2 cellular contexts compared by ENCODE assay signal in the genomic region with DNA sequence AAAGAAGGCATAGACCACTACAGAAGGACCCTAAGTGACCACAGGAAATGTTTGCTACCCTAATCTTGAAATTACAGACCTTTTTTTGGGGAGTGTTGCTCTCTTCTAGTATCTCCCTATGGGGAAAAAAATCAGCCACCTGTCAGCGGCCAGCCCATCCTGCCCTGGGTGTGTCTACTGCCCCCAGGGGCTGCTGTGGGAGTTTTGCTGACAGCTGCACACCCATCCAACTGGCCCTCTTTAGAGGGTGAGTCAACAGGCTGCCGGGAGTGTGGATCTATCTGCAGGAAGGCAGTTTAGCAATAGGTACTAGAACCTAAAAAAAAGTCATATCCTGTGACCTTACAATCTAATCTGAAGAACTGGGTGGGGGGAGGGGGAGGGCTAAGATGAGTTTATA.
TF ChIP-seq lines count a peak whose summit lies in the region.

No MANE protein-coding gene starts in this region.

TF ChIP-seq in SK-N-SH treated with all-trans-retinoic acid at 6 μM for 48 hours, 23 proteins besides CTCF, POLR2A, EP300 and RAD21 (continued from another document):
- TF ChIP-seq POU6F1 (CRISPR knock-in tag; IDR thresholded peaks at IDR 0.05; ENCODE audit: borderline replicate concordance, low read depth) (no peak), GLIS3 (CRISPR knock-in tag; IDR thresholded peaks at IDR 0.05) (no peak), ZC3H10 (CRISPR knock-in tag; IDR thresholded peaks at IDR 0.05) (no peak), PATZ1 (CRISPR knock-in tag; IDR thresholded peaks at IDR 0.05; ENCODE audit: borderline replicate concordance) (no peak), BACH2 (CRISPR knock-in tag; IDR thresholded peaks at IDR 0.05; ENCODE audit: borderline replicate concordance) (no peak), CSDC2 (CRISPR knock-in tag; IDR thresholded peaks at IDR 0.05) (no peak), ARNTL (CRISPR knock-in tag; IDR thresholded peaks at IDR 0.05; ENCODE audit: borderline replicate concordance, low read depth) (no peak)
TF ChIP-seq in SK-N-SH treated with all-trans-retinoic acid at 6 μM for 48 hours: peak in this region for 0.

TF ChIP-seq in SK-N-SH, 30 proteins besides CTCF, POLR2A, EP300 and RAD21 (continued from another document):
- TF ChIP-seq, protein P1, sequence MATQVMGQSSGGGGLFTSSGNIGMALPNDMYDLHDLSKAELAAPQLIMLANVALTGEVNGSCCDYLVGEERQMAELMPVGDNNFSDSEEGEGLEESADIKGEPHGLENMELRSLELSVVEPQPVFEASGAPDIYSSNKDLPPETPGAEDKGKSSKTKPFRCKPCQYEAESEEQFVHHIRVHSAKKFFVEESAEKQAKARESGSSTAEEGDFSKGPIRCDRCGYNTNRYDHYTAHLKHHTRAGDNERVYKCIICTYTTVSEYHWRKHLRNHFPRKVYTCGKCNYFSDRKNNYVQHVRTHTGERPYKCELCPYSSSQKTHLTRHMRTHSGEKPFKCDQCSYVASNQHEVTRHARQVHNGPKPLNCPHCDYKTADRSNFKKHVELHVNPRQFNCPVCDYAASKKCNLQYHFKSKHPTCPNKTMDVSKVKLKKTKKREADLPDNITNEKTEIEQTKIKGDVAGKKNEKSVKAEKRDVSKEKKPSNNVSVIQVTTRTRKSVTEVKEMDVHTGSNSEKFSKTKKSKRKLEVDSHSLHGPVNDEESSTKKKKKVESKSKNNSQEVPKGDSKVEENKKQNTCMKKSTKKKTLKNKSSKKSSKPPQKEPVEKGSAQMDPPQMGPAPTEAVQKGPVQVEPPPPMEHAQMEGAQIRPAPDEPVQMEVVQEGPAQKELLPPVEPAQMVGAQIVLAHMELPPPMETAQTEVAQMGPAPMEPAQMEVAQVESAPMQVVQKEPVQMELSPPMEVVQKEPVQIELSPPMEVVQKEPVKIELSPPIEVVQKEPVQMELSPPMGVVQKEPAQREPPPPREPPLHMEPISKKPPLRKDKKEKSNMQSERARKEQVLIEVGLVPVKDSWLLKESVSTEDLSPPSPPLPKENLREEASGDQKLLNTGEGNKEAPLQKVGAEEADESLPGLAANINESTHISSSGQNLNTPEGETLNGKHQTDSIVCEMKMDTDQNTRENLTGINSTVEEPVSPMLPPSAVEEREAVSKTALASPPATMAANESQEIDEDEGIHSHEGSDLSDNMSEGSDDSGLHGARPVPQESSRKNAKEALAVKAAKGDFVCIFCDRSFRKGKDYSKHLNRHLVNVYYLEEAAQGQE (IDR thresholded peaks at IDR 0.05; ENCODE audit: low read depth, low read length), result no peak
- TF ChIP-seq NRF1 (IDR thresholded peaks at IDR 0.05; ENCODE audit: low read depth, low read length) (no peak), ZBTB33 (IDR thresholded peaks at IDR 0.05; ENCODE audit: borderline replicate concordance, low read depth) (no peak), TEAD4 (IDR thresholded peaks at IDR 0.05; ENCODE audit: borderline replicate concordance, insufficient read depth) (no peak), RCOR1 (IDR thresholded peaks at IDR 0.05; ENCODE audit: low read length) (no peak), EZH2phosphoT487 (IDR thresholded peaks at IDR 0.05; ENCODE audit: borderline replicate concordance, low read depth) (no peak), TAF1 (IDR thresholded peaks at IDR 0.05; ENCODE audit: borderline replicate concordance, low read depth, low read length) (no peak), YY1 (IDR thresholded peaks at IDR 0.05; ENCODE audit: low read depth) (no peak), USF1 (IDR thresholded peaks at IDR 0.05; ENCODE audit: borderline replicate concordance, low read depth) (no peak), TCF12 (IDR thresholded peaks at IDR 0.05) (no peak), JUND (IDR thresholded peaks at IDR 0.05) (no peak), NFIC (IDR thresholded peaks at IDR 0.05; ENCODE audit: borderline replicate concordance) (no peak), POLR2AphosphoS5 (IDR thresholded peaks at IDR 0.05; ENCODE audit: low read depth, low read length) (no peak), SIN3A (IDR thresholded peaks at IDR 0.05; ENCODE audit: borderline replicate concordance, low read depth, low read length) (no peak)
TF ChIP-seq in SK-N-SH: peak in this region for 0.
